In genomic region chr6:115891111-115891669, GRCh38 we compare ENCODE assay signal across 10 cellular contexts.
DNase-seq lines count a peak whose midpoint lies in the region; ATAC-seq and TF ChIP-seq lines count a peak whose summit lies in the region.
"Had no signal": no experiment of that assay in that cellular context is flagged by ENCODE, and none has a peak within 500 bp of the region (broad histone marks: within the 10 kb centered on the region; RNA-seq: fewer than 3 reads in every experiment).

No MANE protein-coding gene starts in this region.

- no peaks in the 10 kb centered on the region for H3K36me3 Mint-ChIP-seq in activated CD8-positive, alpha-beta memory T cell treated with anti-CD3 and anti-CD28 coated beads, Interleukin-2, amount 10 ng/mL, durations not matched to agents 7 days and 5 days
- H3K36me3 Mint-ChIP-seq in stimulated activated memory B cell treated with anti-CD40 and anti-IgM and Interleukin-4, amounts not matched to agents 10 μg/mL and 1 μg/mL and 100 μg/mL, for 72 hours = no peaks in the 10 kb centered on the region

- intact Hi-C loops in sciatic nerve (cut with DNase I) = no loop called here

- peaks cover 2% of the 10 kb centered on the region for H3K27me3 Mint-ChIP-seq in activated CD8-positive, alpha-beta memory T cell treated with anti-CD3 and anti-CD28 coated beads, Interleukin-2, amount 10 ng/mL, durations not matched to agents 7 days and 5 days
- peaks cover 10% of the 10 kb centered on the region for H3K27me3 Mint-ChIP-seq in stimulated activated memory B cell treated with anti-CD40 and anti-IgM and Interleukin-4, amounts not matched to agents 10 μg/mL and 1 μg/mL and 100 μg/mL, for 72 hours

- POLR2A ChIA-PET in RWPE1 (lab: Yijun Ruan, JAX; ENCODE audit: low non-redundant PET) = no interaction called here

- no peak for DNase-seq in activated CD8-positive, alpha-beta memory T cell treated with anti-CD3 and anti-CD28 coated beads, Interleukin-2, amount 10 ng/mL, durations not matched to agents 7 days and 5 days
- DNase-seq in activated CD8-positive, alpha-beta memory T cell treated with anti-CD3 and anti-CD28 coated beads, Interleukin-2, amount 50 U/mL, for 4 hours = no peak
- DNase-seq in RWPE1 (ENCODE audit: low spot score) = peak; percentile 45
- DNase-seq in sciatic nerve (ENCODE audit: low spot score) = no peak
- DNase-seq in activated CD4-positive, alpha-beta T cell treated with anti-CD3 and anti-CD28 coated beads, Interleukin-2, amount 50 U/mL, for 4 hours = no peak
- DNase-seq in iPS-NIHi7 (ENCODE audit: extremely low spot score) = no peak

- H3K4me3 Mint-ChIP-seq in activated CD8-positive, alpha-beta memory T cell treated with anti-CD3 and anti-CD28 coated beads, Interleukin-2, amount 10 ng/mL, durations not matched to agents 7 days and 5 days = no peak overlapping the region
- no peak overlapping the region for H3K4me3 Mint-ChIP-seq in stimulated activated memory B cell treated with anti-CD40 and anti-IgM and Interleukin-4, amounts not matched to agents 10 μg/mL and 1 μg/mL and 100 μg/mL, for 72 hours

- CTCF ChIA-PET in activated CD8-positive, alpha-beta memory T cell treated with anti-CD3 and anti-CD28 coated beads, Interleukin-2, amount 10 ng/mL, durations not matched to agents 7 days and 5 days (lab: Charles Lee) = no interaction called here
- CTCF ChIA-PET in RWPE1 (lab: Yijun Ruan, JAX) = interaction anchor here (0.6 to 1.1 kb wide), 2 partner anchors 746 to 960 kb away, joined by 4 to 5 read pairs; no protein-coding TSS in a partner anchor

- H3K4me1 Mint-ChIP-seq in activated CD8-positive, alpha-beta memory T cell treated with anti-CD3 and anti-CD28 coated beads, Interleukin-2, amount 10 ng/mL, durations not matched to agents 7 days and 5 days = peaks cover 11% of the 10 kb centered on the region
- H3K4me1 Mint-ChIP-seq in stimulated activated memory B cell treated with anti-CD40 and anti-IgM and Interleukin-4, amounts not matched to agents 10 μg/mL and 1 μg/mL and 100 μg/mL, for 72 hours = no peaks in the 10 kb centered on the region

- H3K27ac Mint-ChIP-seq in activated CD8-positive, alpha-beta memory T cell treated with anti-CD3 and anti-CD28 coated beads, Interleukin-2, amount 10 ng/mL, durations not matched to agents 7 days and 5 days = no peak overlapping the region
- no peak overlapping the region for H3K27ac Mint-ChIP-seq in stimulated activated memory B cell treated with anti-CD40 and anti-IgM and Interleukin-4, amounts not matched to agents 10 μg/mL and 1 μg/mL and 100 μg/mL, for 72 hours

- no peaks in the 10 kb centered on the region for H3K9me3 Mint-ChIP-seq in activated CD8-positive, alpha-beta memory T cell treated with anti-CD3 and anti-CD28 coated beads, Interleukin-2, amount 10 ng/mL, durations not matched to agents 7 days and 5 days (ENCODE audit: low read depth)
- H3K9me3 Mint-ChIP-seq in stimulated activated memory B cell treated with anti-CD40 and anti-IgM and Interleukin-4, amounts not matched to agents 10 μg/mL and 1 μg/mL and 100 μg/mL, for 72 hours = no peaks in the 10 kb centered on the region

- H3K27ac ChIP-seq in RWPE1 = no peak overlapping the region
- H3K27ac ChIP-seq: BLaER1 had no signal

- ATAC-seq in activated CD8-positive, alpha-beta memory T cell treated with anti-CD3 and anti-CD28 coated beads, Interleukin-2, amount 10 ng/mL, durations not matched to agents 7 days and 5 days = peak; percentile 71
- ATAC-seq in HG02884 (IDR thresholded peaks at IDR 0.05; ENCODE audit: unreplicated experiment) = peak; percentile 97
- ATAC-seq in stimulated activated memory B cell treated with anti-CD40 and anti-IgM and Interleukin-4, amounts not matched to agents 10 μg/mL and 1 μg/mL and 100 μg/mL, for 72 hours = peak; percentile 64
- no peak for ATAC-seq in sciatic nerve
- ATAC-seq: Right ventricle myocardium inferior had no signal

- TF ChIP-seq CTCF in RWPE1 (conservative IDR thresholded peaks at IDR 0.05; ENCODE audit: low read depth) = no peak
